1 cellular context compared by ENCODE assay signal in genomic region chr9:3920586-3921582, GRCh38.
TF ChIP-seq lines count a peak whose summit lies in the region.

No MANE protein-coding gene starts in this region.

TF ChIP-seq in HepG2, 621 proteins besides CTCF, POLR2A, EP300 and RAD21 (continued from another document and continues in another):
- TF ChIP-seq KDM5B (CRISPR knock-in tag; IDR thresholded peaks at IDR 0.05; ENCODE audit: borderline replicate concordance) = no peak
- TF ChIP-seq SRY (CRISPR knock-in tag; IDR thresholded peaks at IDR 0.05) = no peak
- TF ChIP-seq, protein P1, sequence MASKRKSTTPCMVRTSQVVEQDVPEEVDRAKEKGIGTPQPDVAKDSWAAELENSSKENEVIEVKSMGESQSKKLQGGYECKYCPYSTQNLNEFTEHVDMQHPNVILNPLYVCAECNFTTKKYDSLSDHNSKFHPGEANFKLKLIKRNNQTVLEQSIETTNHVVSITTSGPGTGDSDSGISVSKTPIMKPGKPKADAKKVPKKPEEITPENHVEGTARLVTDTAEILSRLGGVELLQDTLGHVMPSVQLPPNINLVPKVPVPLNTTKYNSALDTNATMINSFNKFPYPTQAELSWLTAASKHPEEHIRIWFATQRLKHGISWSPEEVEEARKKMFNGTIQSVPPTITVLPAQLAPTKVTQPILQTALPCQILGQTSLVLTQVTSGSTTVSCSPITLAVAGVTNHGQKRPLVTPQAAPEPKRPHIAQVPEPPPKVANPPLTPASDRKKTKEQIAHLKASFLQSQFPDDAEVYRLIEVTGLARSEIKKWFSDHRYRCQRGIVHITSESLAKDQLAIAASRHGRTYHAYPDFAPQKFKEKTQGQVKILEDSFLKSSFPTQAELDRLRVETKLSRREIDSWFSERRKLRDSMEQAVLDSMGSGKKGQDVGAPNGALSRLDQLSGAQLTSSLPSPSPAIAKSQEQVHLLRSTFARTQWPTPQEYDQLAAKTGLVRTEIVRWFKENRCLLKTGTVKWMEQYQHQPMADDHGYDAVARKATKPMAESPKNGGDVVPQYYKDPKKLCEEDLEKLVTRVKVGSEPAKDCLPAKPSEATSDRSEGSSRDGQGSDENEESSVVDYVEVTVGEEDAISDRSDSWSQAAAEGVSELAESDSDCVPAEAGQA (IDR thresholded peaks at IDR 0.05; ENCODE audit: low read depth) = no peak
- TF ChIP-seq, protein P1 (CRISPR knock-in tag; IDR thresholded peaks at IDR 0.05; ENCODE audit: borderline replicate concordance) = no peak
- no peak for TF ChIP-seq FOSL1 (CRISPR knock-in tag; IDR thresholded peaks at IDR 0.05; ENCODE audit: borderline replicate concordance)
- TF ChIP-seq ZNF790 (CRISPR knock-in tag; IDR thresholded peaks at IDR 0.05; ENCODE audit: borderline replicate concordance) = no peak
- no peak for TF ChIP-seq NONO (IDR thresholded peaks at IDR 0.05)
- TF ChIP-seq NONO (CRISPR knock-in tag; conservative IDR thresholded peaks at IDR 0.05) = no peak
- TF ChIP-seq ZFP1 (CRISPR knock-in tag; IDR thresholded peaks at IDR 0.05) = no peak
- no peak for TF ChIP-seq ATF6 (CRISPR knock-in tag; conservative IDR thresholded peaks at IDR 0.05)
- TF ChIP-seq PRDM4 (CRISPR knock-in tag; IDR thresholded peaks at IDR 0.05; ENCODE audit: borderline replicate concordance) = no peak
- no peak for TF ChIP-seq DDIT3 (CRISPR knock-in tag; IDR thresholded peaks at IDR 0.05)
- no peak for TF ChIP-seq ZNF652 (CRISPR knock-in tag; IDR thresholded peaks at IDR 0.05; ENCODE audit: borderline replicate concordance, low read depth)
- peak; percentile 58; the same call in 1 of the 2 replicates for TF ChIP-seq CREM (IDR thresholded peaks at IDR 0.05)
- TF ChIP-seq CREM (CRISPR knock-in tag; IDR thresholded peaks at IDR 0.05) = no peak
- TF ChIP-seq BRD4 (CRISPR knock-in tag; IDR thresholded peaks at IDR 0.05) = no peak
- no peak for TF ChIP-seq ETV5 (CRISPR knock-in tag; IDR thresholded peaks at IDR 0.05; ENCODE audit: borderline replicate concordance)
- no peak for TF ChIP-seq SRSF9 (IDR thresholded peaks at IDR 0.05; ENCODE audit: borderline replicate concordance, insufficient read depth, low read depth, low read length, poor library complexity, severe bottlenecking)
- TF ChIP-seq PREB (CRISPR knock-in tag; IDR thresholded peaks at IDR 0.05) = no peak
- no peak for TF ChIP-seq ZNF761 (CRISPR knock-in tag; conservative IDR thresholded peaks at IDR 0.05)
- no peak for TF ChIP-seq ZNF44 (CRISPR knock-in tag; IDR thresholded peaks at IDR 0.05)
- no peak for TF ChIP-seq SMARCC2 (IDR thresholded peaks at IDR 0.05)
- TF ChIP-seq MIXL1 (CRISPR knock-in tag; IDR thresholded peaks at IDR 0.05) = 0 out of 2 replicates have a peak, but pooled peaks have one; percentile 64
- TF ChIP-seq ZNF354B (CRISPR knock-in tag; IDR thresholded peaks at IDR 0.05) = no peak
- no peak for TF ChIP-seq ZNF138 (CRISPR knock-in tag; IDR thresholded peaks at IDR 0.05; ENCODE audit: low read depth)
- TF ChIP-seq ISL2 (CRISPR knock-in tag; IDR thresholded peaks at IDR 0.05) = peak; percentile 72
- no peak for TF ChIP-seq SMC3 (IDR thresholded peaks at IDR 0.05; ENCODE audit: low read length)
- TF ChIP-seq RBM22 (optimal IDR thresholded peaks at IDR 0.05; ENCODE audit: low read length) = no peak
- no peak for TF ChIP-seq CENPX (CRISPR knock-in tag; IDR thresholded peaks at IDR 0.05)
- no peak; the same call in 1 of the 2 replicates for TF ChIP-seq ZSCAN5A (CRISPR knock-in tag; IDR thresholded peaks at IDR 0.05; ENCODE audit: borderline replicate concordance)
- TF ChIP-seq MXD4 (CRISPR knock-in tag; IDR thresholded peaks at IDR 0.05) = no peak
- TF ChIP-seq NFIC (IDR thresholded peaks at IDR 0.05; ENCODE audit: low read length) = 0 out of 2 replicates have a peak, but pooled peaks have one; percentile 33
- TF ChIP-seq TRIM22 (IDR thresholded peaks at IDR 0.05) = no peak
- TF ChIP-seq SALL1 (CRISPR knock-in tag; IDR thresholded peaks at IDR 0.05) = peak; percentile 23; the same call in 1 of the 2 replicates
- no peak for TF ChIP-seq NFE2 (CRISPR knock-in tag; IDR thresholded peaks at IDR 0.05)
- TF ChIP-seq ZC3H13 (CRISPR knock-in tag; IDR thresholded peaks at IDR 0.05) = no peak
- no peak for TF ChIP-seq RXRA (CRISPR knock-in tag; IDR thresholded peaks at IDR 0.05)
- TF ChIP-seq MLX (CRISPR knock-in tag; IDR thresholded peaks at IDR 0.05) = no peak
- no peak for TF ChIP-seq ZNF878 (CRISPR knock-in tag; IDR thresholded peaks at IDR 0.05)
- TF ChIP-seq CENPT (CRISPR knock-in tag; IDR thresholded peaks at IDR 0.05; ENCODE audit: low read depth) = no peak
- no peak for TF ChIP-seq TAF1 (CRISPR knock-in tag; IDR thresholded peaks at IDR 0.05)
- TF ChIP-seq MED8 (CRISPR knock-in tag; IDR thresholded peaks at IDR 0.05; ENCODE audit: insufficient replicate concordance) = no peak
- TF ChIP-seq ZBTB42 (CRISPR knock-in tag; IDR thresholded peaks at IDR 0.05) = no peak
- TF ChIP-seq TCF7L2 (IDR thresholded peaks at IDR 0.05; ENCODE audit: low read depth, low read length) = no peak
- TF ChIP-seq ZSCAN21 (CRISPR knock-in tag; IDR thresholded peaks at IDR 0.05; ENCODE audit: borderline replicate concordance) = no peak
- TF ChIP-seq SP2 (CRISPR knock-in tag; IDR thresholded peaks at IDR 0.05) = no peak
- TF ChIP-seq ZNF607 (CRISPR knock-in tag; IDR thresholded peaks at IDR 0.05; ENCODE audit: borderline replicate concordance) = no peak
- no peak for TF ChIP-seq TGIF2 (CRISPR knock-in tag; IDR thresholded peaks at IDR 0.05)
- TF ChIP-seq, protein P2, sequence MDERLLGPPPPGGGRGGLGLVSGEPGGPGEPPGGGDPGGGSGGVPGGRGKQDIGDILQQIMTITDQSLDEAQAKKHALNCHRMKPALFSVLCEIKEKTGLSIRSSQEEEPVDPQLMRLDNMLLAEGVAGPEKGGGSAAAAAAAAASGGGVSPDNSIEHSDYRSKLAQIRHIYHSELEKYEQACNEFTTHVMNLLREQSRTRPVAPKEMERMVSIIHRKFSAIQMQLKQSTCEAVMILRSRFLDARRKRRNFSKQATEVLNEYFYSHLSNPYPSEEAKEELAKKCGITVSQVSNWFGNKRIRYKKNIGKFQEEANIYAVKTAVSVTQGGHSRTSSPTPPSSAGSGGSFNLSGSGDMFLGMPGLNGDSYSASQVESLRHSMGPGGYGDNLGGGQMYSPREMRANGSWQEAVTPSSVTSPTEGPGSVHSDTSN (CRISPR knock-in tag; IDR thresholded peaks at IDR 0.05) = no peak
- no peak; the same call in 1 of the 2 replicates for TF ChIP-seq CHD4 (IDR thresholded peaks at IDR 0.05; ENCODE audit: borderline replicate concordance, low read length)
- TF ChIP-seq ZNF317 (CRISPR knock-in tag; IDR thresholded peaks at IDR 0.05) = no peak
- no peak for TF ChIP-seq ZNF746 (CRISPR knock-in tag; IDR thresholded peaks at IDR 0.05)
- TF ChIP-seq TOE1 (CRISPR knock-in tag; IDR thresholded peaks at IDR 0.05) = no peak
- no peak for TF ChIP-seq ZNF772 (CRISPR knock-in tag; IDR thresholded peaks at IDR 0.05)
- TF ChIP-seq ZNF367 (CRISPR knock-in tag; IDR thresholded peaks at IDR 0.05; ENCODE audit: borderline replicate concordance) = no peak
- peak; percentile 72; the same call in 1 of the 2 replicates for TF ChIP-seq FOXJ3 (CRISPR knock-in tag; IDR thresholded peaks at IDR 0.05; ENCODE audit: borderline replicate concordance)
- no peak for TF ChIP-seq BRCA1 (CRISPR knock-in tag; IDR thresholded peaks at IDR 0.05)
- TF ChIP-seq ZMYM2 (CRISPR knock-in tag; IDR thresholded peaks at IDR 0.05) = no peak
- TF ChIP-seq ZNF788 (CRISPR knock-in tag; IDR thresholded peaks at IDR 0.05; ENCODE audit: borderline replicate concordance) = no peak
- TF ChIP-seq ZNF792 (CRISPR knock-in tag; IDR thresholded peaks at IDR 0.05) = no peak
- TF ChIP-seq BCL6 (CRISPR knock-in tag; IDR thresholded peaks at IDR 0.05) = peak; percentile 49
- no peak for TF ChIP-seq SNAPC2 (CRISPR knock-in tag; IDR thresholded peaks at IDR 0.05)
- TF ChIP-seq MTA3 (CRISPR knock-in tag; IDR thresholded peaks at IDR 0.05) = no peak
- TF ChIP-seq XRCC5 (optimal IDR thresholded peaks at IDR 0.05; ENCODE audit: low read length) = no peak
